Comparison of ENCODE assay signal across 10 cellular contexts in the genomic region with DNA sequence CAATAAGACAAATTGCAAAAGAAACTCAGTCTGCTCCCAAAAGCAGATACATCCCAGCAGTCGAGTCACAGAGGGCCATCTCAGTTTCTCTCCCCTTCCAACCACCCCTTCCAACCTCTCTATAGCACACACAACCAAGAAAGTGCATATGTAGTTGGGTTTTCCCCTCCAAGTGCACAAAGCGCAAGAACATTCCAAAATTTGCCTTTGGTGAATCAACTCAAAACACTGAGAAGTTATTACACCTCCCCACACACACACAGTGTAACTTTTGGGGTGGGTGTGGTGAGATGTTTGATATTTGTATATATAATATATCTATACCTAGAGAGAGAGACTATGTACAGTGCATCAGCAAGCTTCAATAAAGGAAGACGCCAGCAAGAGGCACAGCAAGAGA. TPM values are rescaled to one million over a fixed set of nuclear protein-coding genes. Genes with fewer than 3 reads are reported as not detected.
"Had no signal": no experiment of that assay in that cellular context is flagged by ENCODE, and none has a peak within 500 bp of the region (broad histone marks: within the 10 kb centered on the region; RNA-seq: fewer than 3 reads in every experiment).

No MANE protein-coding gene starts in this region.

- H3K4me3 ChIP-seq: K562 had no signal

- DNase-seq: IMR-90, KBM-7, KG1 had no signal

- H3K9ac ChIP-seq: KMS-11 had no signal

- ATAC-seq: HepG2, K562 had no signal

- H3K27ac Mint-ChIP-seq: IgD-negative memory B cell had no signal

- H3K9me3 Mint-ChIP-seq: IgD-negative memory B cell had no signal

- H3K4me2 ChIP-seq: KMS-11 had no signal

- H3K4me3 Mint-ChIP-seq: IgD-negative memory B cell had no signal

- H3K27ac ChIP-seq: HL-60, KMS-11 had no signal

- H3K4me1 Mint-ChIP-seq: IgD-negative memory B cell had no signal

RNA-seq across cellular contexts. Expression of a gene that starts 10.2 kb away (rescaled TPM):
- total RNA-seq: HT-29, HT1080, K562 had no signal
- polyA plus RNA-seq: IgD-negative memory B cell had no signal

RNA-seq across cellular contexts. Expression of a gene that starts 13.6 kb away (rescaled TPM):
- total RNA-seq: HT-29, HT1080, K562 had no signal
- polyA plus RNA-seq: IgD-negative memory B cell, K562 had no signal
